ENCODE assay signal across 9 cellular contexts in the genomic region with DNA sequence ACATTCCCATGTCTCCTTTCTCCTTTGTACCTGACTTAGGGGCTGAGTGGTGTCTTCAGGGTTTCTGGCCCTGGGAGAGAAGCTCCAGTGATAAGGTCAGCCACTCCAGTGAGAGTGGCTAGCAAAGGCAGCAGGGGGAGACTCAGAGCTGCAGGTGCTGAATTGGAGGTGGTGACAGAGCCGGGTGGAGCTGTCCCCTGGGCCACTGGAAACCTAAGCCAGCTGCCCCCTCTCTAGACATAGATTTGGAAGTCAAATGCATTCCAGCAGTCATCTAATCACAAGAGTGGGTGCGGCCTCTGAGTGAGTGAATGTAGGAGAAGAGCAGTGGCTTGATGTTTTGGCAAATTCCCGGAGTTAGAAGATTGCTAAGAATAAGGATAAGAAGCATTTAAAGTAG. TPM values are rescaled to one million over a fixed set of nuclear protein-coding genes. Genes with fewer than 3 reads are reported as not detected.
DNase-seq lines count a peak whose midpoint lies in the region; ATAC-seq and TF ChIP-seq lines count a peak whose summit lies in the region.
"Had no signal": no experiment of that assay in that cellular context is flagged by ENCODE, and none has a peak within 500 bp of the region (broad histone marks: within the 10 kb centered on the region; RNA-seq: fewer than 3 reads in every experiment).

No MANE protein-coding gene starts in this region.

- DNase-seq in GM10266 (ENCODE audit: extremely low spot score) (no peak), mammary epithelial cell (peak; percentile 4), activated gamma-delta T cell treated with Interleukin-2 at 50 U/mL for 16 hours (no peak), T-helper 2 cell (no peak), erythroblast (lab: John Stamatoyannopoulos, UW) (no peak)

- CTCF ChIA-PET in mammary epithelial cell (lab: Charles Lee; ENCODE audit: low non-redundant PET) = interaction anchor here (0.7 kb wide), 1 partner anchor 86 kb away, joined by 3 read pairs; no protein-coding TSS in a partner anchor

- no peak overlapping the region for H3K9ac ChIP-seq in mammary epithelial cell (ENCODE audit: insufficient read depth, low read length)
- H3K9ac ChIP-seq in mucosa of rectum (ENCODE audit: low read depth in 1 of 2, low read length in 2 of 2) = peak overlapping the region in 1 of 2 donors; percentile 26

- H3K36me3 ChIP-seq in mammary epithelial cell (ENCODE audit: insufficient read depth, low read length) (no peaks in the 10 kb centered on the region), mucosa of rectum (ENCODE audit: control insufficient read depth in 2 of 2, insufficient read depth in 2 of 2, low read length in 2 of 2) (peaks cover 2 to 3% of the 10 kb centered on the region in 2 donors)
- H3K36me3 ChIP-seq: prostate gland had no signal

- H3K4me1 ChIP-seq in mammary epithelial cell (ENCODE audit: insufficient read depth, low read length) = peaks cover 42% of the 10 kb centered on the region
- H3K4me1 ChIP-seq in mucosa of rectum (ENCODE audit: control insufficient read depth in 2 of 2, insufficient read depth in 2 of 2, low read length in 2 of 2) = peaks cover 19 to 25% of the 10 kb centered on the region in 2 donors
- H3K4me1 ChIP-seq: prostate gland had no signal

- in situ Hi-C loops in mammary epithelial cell (cut with MboI; ENCODE audit: low sequenced_read_pairs in 2 of 2) = no loop called here

- intact Hi-C loops in mammary epithelial cell (cut with micrococcal nuclease) = loop anchor here (5.0 kb wide), 1 partner anchor 60 kb away; no protein-coding TSS in a partner anchor

- no peaks in the 10 kb centered on the region for H3K27me3 ChIP-seq in mammary epithelial cell (ENCODE audit: insufficient read depth, low read length)
- H3K27me3 ChIP-seq in mucosa of rectum (ENCODE audit: control insufficient read depth in 2 of 2, insufficient read depth in 2 of 2, low read length in 2 of 2) = no peaks in the 10 kb centered on the region

- no peak for TF ChIP-seq POLR2A in erythroblast (IDR thresholded peaks at IDR 0.05; ENCODE audit: low read length)

- no peaks in the 10 kb centered on the region for H4K20me1 ChIP-seq in mammary epithelial cell (ENCODE audit: insufficient read depth, low read length)

- dilution Hi-C loops in mammary epithelial cell (cut with HindIII; ENCODE audit: low sequenced_read_pairs) = no loop called here

- ATAC-seq in HG03432 (IDR thresholded peaks at IDR 0.05; ENCODE audit: unreplicated experiment) = peak; percentile 51
- no peak for ATAC-seq in HG02610 (IDR thresholded peaks at IDR 0.05; ENCODE audit: unreplicated experiment)

- no peak overlapping the region for H2AFZ ChIP-seq in mammary epithelial cell (ENCODE audit: low read depth, low read length)

- H3K4me3 ChIP-seq in mammary epithelial cell (replicated peaks in 1 of 3; ENCODE audit: insufficient read depth in 1 of 3, low read depth in 2 of 3, low read length in 3 of 3) = no peak overlapping the region
- H3K4me3 ChIP-seq in mucosa of rectum (ENCODE audit: low read length in 2 of 2) = no peak overlapping the region
- H3K4me3 ChIP-seq: prostate gland had no signal

- peak; percentile 23 for TF ChIP-seq CTCF in GM10266 (IDR thresholded peaks at IDR 0.05; ENCODE audit: control insufficient read depth, insufficient read depth, low read depth, missing control alignments)
- peak in 1 of 2 donors; percentile 34 for TF ChIP-seq CTCF in mammary epithelial cell (conservative IDR thresholded peaks at IDR 0.05 in 1 of 2, IDR thresholded peaks at IDR 0.05 in 1 of 2; ENCODE audit: extremely low read depth in 1 of 2, insufficient read depth in 1 of 2, low read depth in 1 of 2, low read length in 2 of 2)

- H3K79me2 ChIP-seq in mammary epithelial cell (ENCODE audit: insufficient read depth, low read length) = peaks cover 14% of the 10 kb centered on the region

- WGBS in mammary epithelial cell (ENCODE audit: low coverage, missing lambda C conversion rate) = 70% methylated on average over 3 of the region's 3 CpGs

- BruUV-seq in mammary epithelial cell (replicated peaks; lab: Mats Ljungman, UMichigan) = no TSS peak

- no peaks in the 10 kb centered on the region for H3K9me3 ChIP-seq in mammary epithelial cell (replicated peaks; ENCODE audit: insufficient read depth, low read length)
- no peaks in the 10 kb centered on the region for H3K9me3 ChIP-seq in mucosa of rectum (ENCODE audit: control insufficient read depth in 2 of 2, low read length in 2 of 2)
- H3K9me3 ChIP-seq: prostate gland had no signal

- H3K27ac ChIP-seq in mammary epithelial cell (ENCODE audit: insufficient read depth, low read depth, low read length) = no peak overlapping the region
- H3K27ac ChIP-seq in mucosa of rectum (ENCODE audit: low read depth in 2 of 2, low read length in 2 of 2) = peak overlapping the region; percentile 32 to 66
- H3K27ac ChIP-seq: prostate gland had no signal

- H3K4me2 ChIP-seq in mammary epithelial cell (ENCODE audit: insufficient read depth, low read depth, low read length) = no peak overlapping the region

RNA-seq across cellular contexts. Expression of gene TRIM2, which starts 28.5 kb away (rescaled TPM):
- total RNA-seq in mammary epithelial cell = 10 to 100 TPM; 19.5 to 65.2 TPM
- polyA plus RNA-seq in mammary epithelial cell = 11.0 TPM
- 31.4 TPM for polyA minus RNA-seq in mammary epithelial cell
